In genomic region chr14:103625361-103626095, GRCh38 we compare ENCODE assay signal across 8 cellular contexts. TPM values are rescaled to one million over a fixed set of nuclear protein-coding genes. Genes with fewer than 3 reads are reported as not detected.
DNase-seq lines count a peak whose midpoint lies in the region; ATAC-seq and TF ChIP-seq lines count a peak whose summit lies in the region.

No MANE protein-coding gene starts in this region.

- DNase-seq in activated T-cell treated with anti-CD3 and anti-CD28 coated beads, Interleukin-2, amount 50 U/mL, for 24 hours: peak; percentile 51
- DNase-seq in activated T-cell treated with anti-CD3 and anti-CD28 coated beads, Interleukin-2, amount 50 U/mL, for 1 hour: no peak
- DNase-seq in WTC11 (ENCODE audit: low spot score) (no peak), esophagus squamous epithelium (lab: John Stamatoyannopoulos, UW) (no peak), thyroid gland (peak; percentile 22 to 24), NCI-H524 treated with DMSO at 0.1 percent for 48 hours (lab: John Stamatoyannopoulos, UW) (no peak), HUDEP-2 (lab: John Stamatoyannopoulos, UW; ENCODE audit: unreplicated experiment in 76 of 76) (no peak), NCI-H2227 treated with DMSO at 0.1 percent for 48 hours (lab: John Stamatoyannopoulos, UW) (no peak)

- ATAC-seq in WTC11: no peak

- H3K27ac Mint-ChIP-seq in activated T-cell treated with anti-CD3 and anti-CD28 coated beads, Interleukin-2, amount 50 U/mL, for 24 hours: peak overlapping the region; percentile 86
- no peak overlapping the region for H3K27ac Mint-ChIP-seq in WTC11

- peaks cover 3% of the 10 kb centered on the region for H3K36me3 Mint-ChIP-seq in activated T-cell treated with anti-CD3 and anti-CD28 coated beads, Interleukin-2, amount 50 U/mL, for 24 hours (ENCODE audit: low read depth)
- H3K36me3 Mint-ChIP-seq in WTC11: no peaks in the 10 kb centered on the region

- 37 to 40% methylated on average over 9 to 10 of the region's 11 CpGs for WGBS in esophagus squamous epithelium, 2 donors
- WGBS in thyroid gland, 2 donors: 51 to 54% methylated on average over 11 of the region's 11 CpGs

- intact Hi-C loops in esophagus squamous epithelium (cut with DNase I): loop anchor here (10.0 kb wide), 1 partner anchor 51 kb away; no protein-coding TSS in a partner anchor
- intact Hi-C loops in thyroid gland (cut with DNase I): loop anchor here (5.0 kb wide), 1 partner anchor 48 kb away; no protein-coding TSS in a partner anchor

- H3K27ac ChIP-seq in esophagus squamous epithelium (peak overlapping the region; percentile 66 to 86 (median 80)), thyroid gland (peak overlapping the region; percentile 76 to 99 (median 84))

- no peaks in the 10 kb centered on the region for H3K27me3 ChIP-seq in esophagus squamous epithelium
- H3K27me3 ChIP-seq in thyroid gland: no peaks in the 10 kb centered on the region

- H3K9me3 Mint-ChIP-seq in activated T-cell treated with anti-CD3 and anti-CD28 coated beads, Interleukin-2, amount 50 U/mL, for 24 hours: no peaks in the 10 kb centered on the region
- no peaks in the 10 kb centered on the region for H3K9me3 Mint-ChIP-seq in WTC11

- H3K27me3 Mint-ChIP-seq in activated T-cell treated with anti-CD3 and anti-CD28 coated beads, Interleukin-2, amount 50 U/mL, for 24 hours: no peaks in the 10 kb centered on the region
- H3K27me3 Mint-ChIP-seq in WTC11 (ENCODE audit: low read depth): no peaks in the 10 kb centered on the region

- peaks cover 30 to 60% (median 34%) of the 10 kb centered on the region in 3 donors for H3K4me1 ChIP-seq in esophagus squamous epithelium
- peaks cover 32 to 59% of the 10 kb centered on the region in 2 donors for H3K4me1 ChIP-seq in thyroid gland

- no peaks in the 10 kb centered on the region for H3K36me3 ChIP-seq in esophagus squamous epithelium
- no peaks in the 10 kb centered on the region for H3K36me3 ChIP-seq in thyroid gland

- TF ChIP-seq CTCF in WTC11 (IDR thresholded peaks at IDR 0.05) (no peak), esophagus squamous epithelium (IDR thresholded peaks at IDR 0.05) (no peak), thyroid gland (IDR thresholded peaks at IDR 0.05) (no peak)

- CTCF ChIA-PET in WTC11 (lab: Charles Lee): interaction anchor here (1.2 kb wide), 1 partner anchor 54 kb away, joined by 3 read pairs; no protein-coding TSS in a partner anchor

- POLR2A ChIA-PET in WTC11 (lab: Charles Lee): no interaction called here

- TF ChIP-seq POLR2A in esophagus squamous epithelium (IDR thresholded peaks at IDR 0.05) (no peak), thyroid gland (IDR thresholded peaks at IDR 0.05) (no peak)

- peaks cover 27% of the 10 kb centered on the region for H3K4me1 Mint-ChIP-seq in activated T-cell treated with anti-CD3 and anti-CD28 coated beads, Interleukin-2, amount 50 U/mL, for 24 hours (ENCODE audit: low read depth)
- peaks cover 12% of the 10 kb centered on the region for H3K4me1 Mint-ChIP-seq in WTC11

- peak overlapping the region in 1 of 4 donors; percentile 32 for H3K4me3 ChIP-seq in esophagus squamous epithelium
- no peak overlapping the region for H3K4me3 ChIP-seq in thyroid gland (replicated peaks in 1 of 3)

- H3K9me3 ChIP-seq in esophagus squamous epithelium: no peaks in the 10 kb centered on the region
- no peaks in the 10 kb centered on the region for H3K9me3 ChIP-seq in thyroid gland

- H3K4me3 Mint-ChIP-seq in activated T-cell treated with anti-CD3 and anti-CD28 coated beads, Interleukin-2, amount 50 U/mL, for 24 hours: peak overlapping the region; percentile 52
- no peak overlapping the region for H3K4me3 Mint-ChIP-seq in WTC11

TF ChIP-seq in WTC11, 78 proteins besides CTCF, POLR2A, EP300 and RAD21:
- TF ChIP-seq ELF4 (CRISPR knock-in tag; IDR thresholded peaks at IDR 0.05; ENCODE audit: low read depth) (no peak), ZNF121 (CRISPR knock-in tag; IDR thresholded peaks at IDR 0.05) (peak; percentile 67; the same call in 1 of the 2 replicates)

RNA-seq across cellular contexts. Expression of gene KLC1, which starts 3.5 kb away (rescaled TPM):
- 134 to 171 TPM (median 147 TPM) in 3 replicates for total RNA-seq in WTC11 (2021)
- total RNA-seq in esophagus squamous epithelium: 100 to 1,000 TPM; 101 to 285 (median 194) TPM
- 100 to 1,000 TPM; 236 to 340 (median 281) TPM for total RNA-seq in thyroid gland

Comparison
In these comparisons a context has a peak if more than half of its experiments do, and no peak if none do; other contexts are left out.
1. DNase-seq: peak in activated T-cell treated with anti-CD3 and anti-CD28 coated beads, Interleukin-2, amount 50 U/mL, for 24 hours (single experiment) and thyroid gland (2 of 2); none in activated T-cell treated with anti-CD3 and anti-CD28 coated beads, Interleukin-2, amount 50 U/mL, for 1 hour (single experiment), WTC11 (single experiment), esophagus squamous epithelium (single experiment), NCI-H524 treated with DMSO at 0.1 percent for 48 hours (single experiment), HUDEP-2 (0 of 76) and NCI-H2227 treated with DMSO at 0.1 percent for 48 hours (single experiment).